In the genomic region with DNA sequence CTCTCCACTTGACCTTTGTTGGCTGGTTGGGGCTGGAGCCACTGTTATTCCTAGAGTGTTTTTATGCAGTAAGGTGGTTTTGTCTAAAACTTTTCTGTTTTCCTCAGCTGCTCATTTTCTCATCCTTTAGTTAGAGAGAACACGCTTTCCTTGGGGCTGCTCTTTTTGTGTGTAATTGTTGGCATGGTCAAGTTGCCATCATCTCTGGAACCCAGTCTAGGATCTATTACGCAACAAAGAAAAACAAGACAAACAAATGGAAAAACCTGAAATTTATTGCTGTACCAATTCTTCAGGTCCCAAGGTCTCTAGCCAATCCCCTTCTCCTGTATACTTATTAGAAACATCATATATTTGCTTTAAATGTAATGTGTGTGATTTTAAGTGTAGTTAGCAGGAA, we compare ENCODE assay signal across 25 cellular contexts.
"Had no signal": no experiment of that assay in that cellular context is flagged by ENCODE, and none has a peak within 500 bp of the region (broad histone marks: within the 10 kb centered on the region; RNA-seq: fewer than 3 reads in every experiment).

No MANE protein-coding gene starts in this region.

- ATAC-seq: naive thymus-derived CD4-positive, alpha-beta T cell; natural killer cell; psoas muscle; right cardiac atrium; stimulated activated effector memory CD8-positive, alpha-beta T cell treated with anti-CD3 and anti-CD28 coated beads, Interleukin-12 subunit alpha, Interleukin-12 subunit beta, amount 100 ng/mL, for 72 hours; stimulated activated naive B cell treated with anti-CD40 and anti-IgM and Interleukin-4, amounts not matched to agents 10 μg/mL and 1 μg/mL and 100 μg/mL, for 72 hours had no signal

- H3K4me3 ChIP-seq: neural progenitor cell, ovary, psoas muscle, sigmoid colon, stomach, thoracic aorta, thyroid gland, tibial nerve, upper lobe of left lung, uterus had no signal

- FAIRE-seq: small intestine had no signal

- H3K4me1 ChIP-seq: neural progenitor cell, parathyroid adenoma, psoas muscle, sigmoid colon, stomach, thyroid gland, tibial nerve, upper lobe of left lung, uterus had no signal

- H3K36me3 ChIP-seq: neural progenitor cell, ovary, sigmoid colon, stomach, thoracic aorta, thyroid gland, tibial nerve, upper lobe of left lung, uterus had no signal

- H3K9me3 ChIP-seq: ovary, sigmoid colon, thoracic aorta, thyroid gland, tibial nerve, uterus had no signal

- H3K27me3 ChIP-seq: neural progenitor cell, ovary, sigmoid colon, stomach, thyroid gland, tibial nerve, upper lobe of left lung had no signal

- H3K4me2 ChIP-seq: neural progenitor cell had no signal

- DNase-seq: naive thymus-derived CD4-positive, alpha-beta T cell; natural killer cell; occipital lobe; ovary; posterior cingulate gyrus; psoas muscle; right cardiac atrium; sigmoid colon; small intestine; stimulated activated CD4-positive, alpha-beta T cell treated with anti-CD3 and anti-CD28 coated beads, Interleukin-15, amount 100 ng/mL, for 24 hours; stimulated activated CD4-positive, alpha-beta T cell treated with anti-CD3 and anti-CD28 coated beads, Interleukin-2, amount 100 ng/mL, for 24 hours; stimulated activated CD4-positive, alpha-beta T cell treated with anti-CD3 and anti-CD28 coated beads, Interleukin-2, amount 100 ng/mL, for 48 hours; stimulated activated CD4-positive, alpha-beta T cell treated with anti-CD3 and anti-CD28 coated beads, Interleukin-4, amount 100 ng/mL, for 24 hours; stimulated activated naive B cell treated with anti-CD40 and anti-IgM and Interleukin-4, amounts not matched to agents 10 μg/mL and 1 μg/mL and 100 μg/mL, for 72 hours; stimulated activated naive CD4-positive, alpha-beta T cell treated with Interleukin-2 at 50 U/mL for 16 hours; stomach; thyroid gland; trophoblast cell; upper lobe of left lung; uterus had no signal

- H3K27ac ChIP-seq: neural progenitor cell, ovary, parathyroid adenoma, psoas muscle, sigmoid colon, stomach, thoracic aorta, thyroid gland, tibial nerve, upper lobe of left lung, uterus had no signal
